In the genomic region with DNA sequence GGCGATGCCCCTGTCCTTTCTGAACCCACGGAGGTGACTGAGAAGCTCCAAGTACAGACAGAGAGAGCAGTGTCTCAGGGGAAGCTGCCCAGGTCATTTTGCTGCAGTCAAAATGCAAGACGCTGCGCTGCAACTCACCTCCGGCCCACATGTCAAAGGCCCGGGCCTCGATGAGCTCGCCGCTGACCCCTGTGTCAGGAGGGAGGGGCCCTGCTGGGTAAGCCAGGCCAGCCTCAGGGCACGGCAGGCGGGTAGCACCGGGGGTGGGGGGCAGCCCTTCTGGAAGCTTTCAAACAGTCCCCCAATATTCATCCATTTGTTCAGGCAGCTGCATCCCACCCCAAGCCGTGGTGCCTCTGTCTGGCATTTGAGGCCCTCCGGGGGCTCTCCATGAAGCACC, we compare ENCODE assay signal across 36 cellular contexts.
"Had no signal": no experiment of that assay in that cellular context is flagged by ENCODE, and none has a peak within 500 bp of the region (broad histone marks: within the 10 kb centered on the region; RNA-seq: fewer than 3 reads in every experiment).

No MANE protein-coding gene starts in this region.

- H3K9me3 ChIP-seq: adrenal gland, body of pancreas had no signal

- ATAC-seq: activated CD8-positive, alpha-beta T cell treated with anti-CD3 and anti-CD28 coated beads for 36 hours; activated naive CD4-positive, alpha-beta T cell treated with anti-CD3 and anti-CD28 coated beads, Interleukin-2, amount 50 U/mL, for 72 hours; activated T-cell treated with anti-CD3 and anti-CD28 coated beads, Interleukin-2, amount 50 U/mL, for 4 hours; activated T-cell treated with anti-CD3 and anti-CD28 coated beads, Interleukin-2, amount 50 U/mL, for 72 hours; activated T-helper 17 cell treated with anti-CD3 and anti-CD28 coated beads, Interleukin-2, amount 50 U/mL, for 72 hours; body of pancreas had no signal

- H3K4me3 Mint-ChIP-seq: activated B cell treated with CpG ODN at 0.5 μM for 24 hours; activated CD4-positive, alpha-beta memory T cell treated with anti-CD3 and anti-CD28 coated beads for 36 hours; activated CD4-positive, alpha-beta T cell treated with anti-CD3 and anti-CD28 coated beads, Interleukin-2, amount 10 ng/mL, durations not matched to agents 24 days and 14 days; activated CD8-positive, alpha-beta T cell treated with anti-CD3 and anti-CD28 coated beads for 36 hours; activated naive CD4-positive, alpha-beta T cell treated with anti-CD3 and anti-CD28 coated beads for 36 hours; activated naive CD8-positive, alpha-beta T cell treated with anti-CD3 and anti-CD28 coated beads for 36 hours; activated T-cell treated with anti-CD3 and anti-CD28 coated beads, Interleukin-2, amount 50 U/mL, for 4 hours; activated T-cell treated with anti-CD3 and anti-CD28 coated beads, Interleukin-2, amount 50 U/mL, for 72 hours; activated T-helper 1 cell treated with anti-CD3 and anti-CD28 coated beads, Interleukin-12 subunit alpha, Interleukin-12 subunit beta, Interleukin-2, Interleukin-4 antibody, amounts not matched to agents 30 ng/mL and 10 ng/mL and 1 ng/mL, durations not matched to agents 14 hours and 24 hours and 36 hours; activated T-helper 17 cell treated with anti-CD3 and anti-CD28 coated beads, Interleukin-2, amount 50 U/mL, for 72 hours; central memory CD8-positive, alpha-beta T cell; T-helper 1 cell treated with Interleukin-12 subunit alpha and Interleukin-12 subunit beta and Interleukin-4 antibody, amounts not matched to agents 30 μg/mL and 1 μg/mL, for 36 hours; T-helper 2 cell treated with Interferon-gamma antibody and Interleukin-4, amounts not matched to agents 5 μg/mL and 100 μg/mL, for 36 hours had no signal

- H3K9me3 Mint-ChIP-seq: activated CD4-positive, alpha-beta memory T cell treated with anti-CD3 and anti-CD28 coated beads for 36 hours; activated CD4-positive, alpha-beta T cell treated with anti-CD3 and anti-CD28 coated beads, Interleukin-2, amount 10 ng/mL, durations not matched to agents 24 days and 14 days; activated CD8-positive, alpha-beta T cell treated with anti-CD3 and anti-CD28 coated beads for 36 hours; activated naive CD4-positive, alpha-beta T cell treated with anti-CD3 and anti-CD28 coated beads for 36 hours; activated naive CD4-positive, alpha-beta T cell treated with anti-CD3 and anti-CD28 coated beads, Interleukin-2, amount 50 U/mL, for 72 hours; activated T-cell treated with anti-CD3 and anti-CD28 coated beads, Interleukin-2, amount 50 U/mL, for 4 hours; activated T-cell treated with anti-CD3 and anti-CD28 coated beads, Interleukin-2, amount 50 U/mL, for 72 hours; activated T-helper 1 cell treated with anti-CD3 and anti-CD28 coated beads, Interleukin-12 subunit alpha, Interleukin-12 subunit beta, Interleukin-2, Interleukin-4 antibody, amounts not matched to agents 30 ng/mL and 10 ng/mL and 1 ng/mL, durations not matched to agents 14 hours and 24 hours and 36 hours; activated T-helper 17 cell treated with anti-CD3 and anti-CD28 coated beads, Interleukin-2, amount 50 U/mL, for 72 hours; central memory CD8-positive, alpha-beta T cell; T-helper 1 cell treated with Interleukin-12 subunit alpha and Interleukin-12 subunit beta and Interleukin-4 antibody, amounts not matched to agents 30 μg/mL and 1 μg/mL, for 36 hours; T-helper 2 cell treated with Interferon-gamma antibody and Interleukin-4, amounts not matched to agents 5 μg/mL and 100 μg/mL, for 36 hours had no signal

- H3K4me3 ChIP-seq: adrenal gland, body of pancreas, breast epithelium had no signal

- H3K36me3 ChIP-seq: adrenal gland, brain microvascular endothelial cell, breast epithelium had no signal

- DNase-seq: activated B cell treated with CpG ODN at 0.5 μM for 24 hours; activated CD4-positive, alpha-beta memory T cell treated with anti-CD3 and anti-CD28 coated beads for 36 hours; activated CD4-positive, alpha-beta T cell treated with anti-CD3 and anti-CD28 coated beads for 4 hours; activated CD4-positive, alpha-beta T cell treated with anti-CD3 and anti-CD28 coated beads, Interleukin-2, amount 10 ng/mL, durations not matched to agents 24 days and 14 days; activated CD4-positive, alpha-beta T cell treated with anti-CD3 and anti-CD28 coated beads, Interleukin-2, amount 50 U/mL, for 1 hour; activated CD4-positive, alpha-beta T cell treated with anti-CD3 and anti-CD28 coated beads, Interleukin-2, amount 50 U/mL, for 4 hours; activated CD4-positive, CD25-positive, alpha-beta regulatory T cell treated with anti-CD3 and anti-CD28 coated beads, Interleukin-2, amount 50 U/mL, for 72 hours; activated CD8-positive, alpha-beta memory T cell treated with anti-CD3 and anti-CD28 coated beads, Interleukin-2, amount 50 U/mL, for 4 hours; activated CD8-positive, alpha-beta T cell treated with anti-CD3 and anti-CD28 coated beads for 36 hours; activated effector memory CD4-positive, alpha-beta T cell treated with anti-CD3 and anti-CD28 coated beads, Interleukin-2, amount 50 U/mL, for 16 hours; activated gamma-delta T cell treated with Interleukin-2 at 50 U/mL for 16 hours; activated naive CD4-positive, alpha-beta T cell; activated naive CD4-positive, alpha-beta T cell treated with anti-CD3 and anti-CD28 coated beads for 36 hours; activated naive CD4-positive, alpha-beta T cell treated with anti-CD3 and anti-CD28 coated beads, Interleukin-2, amount 50 U/mL, for 16 hours; activated naive CD8-positive, alpha-beta T cell treated with anti-CD3 and anti-CD28 coated beads for 36 hours; activated T-cell treated with anti-CD3 and anti-CD28 coated beads for 4 hours; activated T-cell treated with anti-CD3 and anti-CD28 coated beads, Interleukin-2, amount 50 U/mL, for 1 hour; activated T-cell treated with anti-CD3 and anti-CD28 coated beads, Interleukin-2, amount 50 U/mL, for 4 hours; activated T-cell treated with anti-CD3 and anti-CD28 coated beads, Interleukin-2, amount 50 U/mL, for 72 hours; adrenal gland; amniotic stem cell; aorta; body of pancreas; brain microvascular endothelial cell; cerebellar nuclear complex; T-helper 1 cell; T-helper 2 cell; T-helper 9 cell had no signal

- H3K4me1 ChIP-seq: adrenal gland, body of pancreas, breast epithelium had no signal

- H3K27ac ChIP-seq: adrenal gland, body of pancreas, brain microvascular endothelial cell, breast epithelium, VCaP had no signal

- H3K27me3 Mint-ChIP-seq: activated B cell treated with CpG ODN at 0.5 μM for 24 hours; activated CD4-positive, alpha-beta memory T cell treated with anti-CD3 and anti-CD28 coated beads for 36 hours; activated CD4-positive, alpha-beta T cell treated with anti-CD3 and anti-CD28 coated beads, Interleukin-2, amount 10 ng/mL, durations not matched to agents 24 days and 14 days; activated CD8-positive, alpha-beta T cell treated with anti-CD3 and anti-CD28 coated beads for 36 hours; activated naive CD8-positive, alpha-beta T cell treated with anti-CD3 and anti-CD28 coated beads for 36 hours; activated T-helper 17 cell treated with anti-CD3 and anti-CD28 coated beads, Interleukin-2, amount 50 U/mL, for 72 hours; central memory CD8-positive, alpha-beta T cell had no signal

- H3K27ac Mint-ChIP-seq: activated B cell treated with CpG ODN at 0.5 μM for 24 hours; activated CD4-positive, alpha-beta memory T cell treated with anti-CD3 and anti-CD28 coated beads for 36 hours; activated CD4-positive, alpha-beta T cell treated with anti-CD3 and anti-CD28 coated beads, Interleukin-2, amount 10 ng/mL, durations not matched to agents 24 days and 14 days; activated CD8-positive, alpha-beta T cell treated with anti-CD3 and anti-CD28 coated beads for 36 hours; activated naive CD4-positive, alpha-beta T cell treated with anti-CD3 and anti-CD28 coated beads for 36 hours; activated naive CD4-positive, alpha-beta T cell treated with anti-CD3 and anti-CD28 coated beads, Interleukin-2, amount 50 U/mL, for 72 hours; activated naive CD8-positive, alpha-beta T cell treated with anti-CD3 and anti-CD28 coated beads for 36 hours; activated T-cell treated with anti-CD3 and anti-CD28 coated beads, Interleukin-2, amount 50 U/mL, for 72 hours; activated T-helper 1 cell treated with anti-CD3 and anti-CD28 coated beads, Interleukin-12 subunit alpha, Interleukin-12 subunit beta, Interleukin-2, Interleukin-4 antibody, amounts not matched to agents 30 ng/mL and 10 ng/mL and 1 ng/mL, durations not matched to agents 14 hours and 24 hours and 36 hours; activated T-helper 17 cell treated with anti-CD3 and anti-CD28 coated beads, Interleukin-2, amount 50 U/mL, for 72 hours; T-helper 1 cell treated with Interleukin-12 subunit alpha and Interleukin-12 subunit beta and Interleukin-4 antibody, amounts not matched to agents 30 μg/mL and 1 μg/mL, for 36 hours; T-helper 2 cell treated with Interferon-gamma antibody and Interleukin-4, amounts not matched to agents 5 μg/mL and 100 μg/mL, for 36 hours had no signal

- H3K27me3 ChIP-seq: adrenal gland, body of pancreas, brain microvascular endothelial cell had no signal

- H3K4me1 Mint-ChIP-seq: activated T-helper 17 cell treated with anti-CD3 and anti-CD28 coated beads, Interleukin-2, amount 50 U/mL, for 72 hours had no signal
